18 cellular contexts compared by ENCODE assay signal in genomic region chr3:147672035-147672434, GRCh38.
DNase-seq lines count a peak whose midpoint lies in the region; TF ChIP-seq lines count a peak whose summit lies in the region.
"Had no signal": no experiment of that assay in that cellular context is flagged by ENCODE, and none has a peak within 500 bp of the region (broad histone marks: within the 10 kb centered on the region; RNA-seq: fewer than 3 reads in every experiment).

No MANE protein-coding gene starts in this region.

- H3K4me1 ChIP-seq in neural progenitor cell = peaks cover 8% of the 10 kb centered on the region
- H3K4me1 ChIP-seq: A549; BLaER1 treated with 17β-estradiol and CSF1 and Interleukin-3, amounts not matched to agents 10 nM and 100 nM; Caco-2 had no signal

- peaks cover 5% of the 10 kb centered on the region for H3K36me3 Mint-ChIP-seq in neural progenitor cell
- H3K36me3 Mint-ChIP-seq: CD8-positive, alpha-beta T cell had no signal

- no peak overlapping the region for H3K27ac ChIP-seq in neural progenitor cell
- H3K27ac ChIP-seq: 22Rv1; A549; BLaER1 treated with 17β-estradiol and CSF1 and Interleukin-3, amounts not matched to agents 10 nM and 100 nM; C4-2B had no signal

- H3K36me3 ChIP-seq in neural progenitor cell = no peaks in the 10 kb centered on the region
- H3K36me3 ChIP-seq: BLaER1 treated with 17β-estradiol and CSF1 and Interleukin-3, amounts not matched to agents 10 nM and 100 nM had no signal

- no peaks in the 10 kb centered on the region for H3F3A ChIP-seq in neural progenitor cell (ENCODE audit: low read depth)

- no peaks in the 10 kb centered on the region for H3K79me2 ChIP-seq in neural progenitor cell (ENCODE audit: low read depth)

- intact Hi-C loops in posterior vena cava (cut with DNase I) = no loop called here

- peaks cover 60% of the 10 kb centered on the region for H3K4me1 Mint-ChIP-seq in neural progenitor cell

- no peaks in the 10 kb centered on the region for H3K9me3 ChIP-seq in neural progenitor cell (ENCODE audit: low read depth)
- H3K9me3 ChIP-seq: A549; BLaER1 treated with 17β-estradiol and CSF1 and Interleukin-3, amounts not matched to agents 10 nM and 100 nM; Caco-2 had no signal

- no peaks in the 10 kb centered on the region for H4K20me1 ChIP-seq in neural progenitor cell (ENCODE audit: low read depth)
- H4K20me1 ChIP-seq: BLaER1 treated with 17β-estradiol and CSF1 and Interleukin-3, amounts not matched to agents 10 nM and 100 nM had no signal

- TF ChIP-seq CTCF in neural progenitor cell (IDR thresholded peaks at IDR 0.05) = no peak

- no peak overlapping the region for H3K4me3 Mint-ChIP-seq in neural progenitor cell
- H3K4me3 Mint-ChIP-seq: CD4-positive, alpha-beta T cell; CD8-positive, alpha-beta T cell had no signal

- H3K9ac ChIP-seq in neural progenitor cell = no peak overlapping the region
- H3K9ac ChIP-seq: BLaER1 treated with 17β-estradiol and CSF1 and Interleukin-3, amounts not matched to agents 10 nM and 100 nM had no signal

- no peak overlapping the region for H3K4me3 ChIP-seq in neural progenitor cell
- H3K4me3 ChIP-seq: A549; BLaER1 treated with 17β-estradiol and CSF1 and Interleukin-3, amounts not matched to agents 10 nM and 100 nM; GM12878 had no signal

- H2AFZ ChIP-seq in neural progenitor cell (replicated peaks) = no peak overlapping the region

- DNase-seq in G401 (ENCODE audit: low spot score) (peak; percentile 52), cerebellar cortex (ENCODE audit: low spot score) (peak; percentile 43), neural progenitor cell (ENCODE audit: low spot score) (peak; percentile 11), posterior vena cava (ENCODE audit: low spot score) (no peak), SKM-1 (lab: John Stamatoyannopoulos, UW; ENCODE audit: unreplicated experiment) (no peak), Ammon's horn (ENCODE audit: low spot score) (no peak)
- DNase-seq: AML-193; Caco-2; Calu3; CD4-positive, alpha-beta T cell; CD8-positive, alpha-beta T cell; DMS79 treated with DMSO at 0.1 percent for 48 hours; GDM1 had no signal

- peaks cover 5% of the 10 kb centered on the region for H3K9me3 Mint-ChIP-seq in neural progenitor cell
- H3K9me3 Mint-ChIP-seq: CD8-positive, alpha-beta T cell had no signal

- in situ Hi-C loops in G401 (cut with HindIII; ENCODE audit: low sequenced_read_pairs) = no loop called here

- H3K27me3 ChIP-seq in neural progenitor cell = no peaks in the 10 kb centered on the region
- H3K27me3 ChIP-seq: BLaER1 treated with 17β-estradiol and CSF1 and Interleukin-3, amounts not matched to agents 10 nM and 100 nM had no signal

- no peak overlapping the region for H3K27ac Mint-ChIP-seq in neural progenitor cell
- H3K27ac Mint-ChIP-seq: CD4-positive, alpha-beta T cell; CD8-positive, alpha-beta T cell had no signal

- no peak overlapping the region for H3K4me2 ChIP-seq in neural progenitor cell
- H3K4me2 ChIP-seq: A549; BLaER1 treated with 17β-estradiol and CSF1 and Interleukin-3, amounts not matched to agents 10 nM and 100 nM had no signal

- H3K27me3 Mint-ChIP-seq in neural progenitor cell (ENCODE audit: insufficient read depth, low read depth) = no peaks in the 10 kb centered on the region
- H3K27me3 Mint-ChIP-seq: CD4-positive, alpha-beta T cell had no signal

Comparison
In these comparisons a context has a peak if more than half of its experiments do, and no peak if none do; other contexts are left out.
1. DNase-seq: peak in G401 (single experiment), cerebellar cortex (single experiment) and neural progenitor cell (single experiment); none in posterior vena cava (single experiment), SKM-1 (single experiment) and Ammon's horn (single experiment).